Comparison of ENCODE assay signal across 8 cellular contexts in the genomic region with DNA sequence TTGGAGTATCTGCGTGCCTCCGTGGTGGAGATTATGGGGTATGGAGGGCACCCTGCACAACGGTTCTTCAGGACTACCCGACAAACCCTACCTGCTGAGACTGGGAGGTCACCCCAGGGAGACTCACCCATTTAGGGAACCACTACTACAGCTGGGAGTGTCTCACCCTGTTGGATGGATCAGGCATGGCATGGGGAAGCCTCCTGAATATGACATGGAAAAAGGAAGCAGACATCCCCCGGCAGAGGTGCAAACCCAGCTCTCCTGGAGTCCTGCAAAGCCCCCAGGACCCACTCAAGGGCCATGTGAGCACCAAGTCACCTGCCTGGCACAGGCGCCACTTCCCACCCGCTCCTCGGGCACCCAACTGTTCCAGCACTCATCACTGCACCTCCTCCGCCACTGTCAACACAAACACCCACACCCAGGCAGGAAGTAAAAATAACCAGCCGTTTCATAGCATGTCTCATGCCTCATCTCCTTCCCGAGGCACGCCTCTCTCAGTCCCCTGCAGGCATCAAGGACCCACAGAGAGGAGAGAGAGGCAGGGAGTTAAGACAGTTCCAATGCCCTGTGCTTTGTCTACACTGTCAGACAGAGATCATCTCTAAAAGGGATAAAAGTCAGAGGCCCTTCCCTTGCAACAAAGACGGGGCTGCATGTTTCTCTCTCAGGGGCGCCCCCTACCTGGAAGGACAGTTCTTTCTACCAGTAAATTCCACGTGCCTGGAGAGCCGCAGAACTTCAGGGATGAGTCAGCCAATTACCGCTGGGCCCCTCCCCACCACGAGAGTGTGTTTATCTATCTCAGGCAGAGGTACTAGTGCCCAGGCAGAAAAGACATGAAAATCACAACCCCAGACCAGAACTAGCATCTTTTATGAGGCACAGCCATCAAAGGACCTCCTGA.
DNase-seq lines count a peak whose midpoint lies in the region; ATAC-seq and TF ChIP-seq lines count a peak whose summit lies in the region.

No MANE protein-coding gene starts in this region.

- peak; percentile 41 for ATAC-seq in HG03095 (IDR thresholded peaks at IDR 0.05; ENCODE audit: unreplicated experiment)

- DNase-seq in DMS 273 (lab: John Stamatoyannopoulos, UW; ENCODE audit: unreplicated experiment) (peak; percentile 65), DMS 273 treated with DMSO at 0.1 percent for 48 hours (lab: John Stamatoyannopoulos, UW) (no peak), activated T-helper 1 cell treated with Interleukin-2 at 50 U/mL for 16 hours (ENCODE audit: low read depth) (peak; percentile 52), iPS-NIHi7 (ENCODE audit: extremely low spot score) (peak; percentile 88), KG1 (lab: John Stamatoyannopoulos, UW) (no peak)
- DNase-seq in stimulated activated CD8-positive, alpha-beta memory T cell treated with anti-CD3 and anti-CD28 coated beads, Interleukin-7, amount 100 ng/mL, for 1 hour (ENCODE audit: low read depth in 2 of 2): peak; percentile 10 to 56

TF ChIP-seq in PFSK-1, 5 proteins besides CTCF, POLR2A, EP300 and RAD21:
- TF ChIP-seq, protein P1, sequence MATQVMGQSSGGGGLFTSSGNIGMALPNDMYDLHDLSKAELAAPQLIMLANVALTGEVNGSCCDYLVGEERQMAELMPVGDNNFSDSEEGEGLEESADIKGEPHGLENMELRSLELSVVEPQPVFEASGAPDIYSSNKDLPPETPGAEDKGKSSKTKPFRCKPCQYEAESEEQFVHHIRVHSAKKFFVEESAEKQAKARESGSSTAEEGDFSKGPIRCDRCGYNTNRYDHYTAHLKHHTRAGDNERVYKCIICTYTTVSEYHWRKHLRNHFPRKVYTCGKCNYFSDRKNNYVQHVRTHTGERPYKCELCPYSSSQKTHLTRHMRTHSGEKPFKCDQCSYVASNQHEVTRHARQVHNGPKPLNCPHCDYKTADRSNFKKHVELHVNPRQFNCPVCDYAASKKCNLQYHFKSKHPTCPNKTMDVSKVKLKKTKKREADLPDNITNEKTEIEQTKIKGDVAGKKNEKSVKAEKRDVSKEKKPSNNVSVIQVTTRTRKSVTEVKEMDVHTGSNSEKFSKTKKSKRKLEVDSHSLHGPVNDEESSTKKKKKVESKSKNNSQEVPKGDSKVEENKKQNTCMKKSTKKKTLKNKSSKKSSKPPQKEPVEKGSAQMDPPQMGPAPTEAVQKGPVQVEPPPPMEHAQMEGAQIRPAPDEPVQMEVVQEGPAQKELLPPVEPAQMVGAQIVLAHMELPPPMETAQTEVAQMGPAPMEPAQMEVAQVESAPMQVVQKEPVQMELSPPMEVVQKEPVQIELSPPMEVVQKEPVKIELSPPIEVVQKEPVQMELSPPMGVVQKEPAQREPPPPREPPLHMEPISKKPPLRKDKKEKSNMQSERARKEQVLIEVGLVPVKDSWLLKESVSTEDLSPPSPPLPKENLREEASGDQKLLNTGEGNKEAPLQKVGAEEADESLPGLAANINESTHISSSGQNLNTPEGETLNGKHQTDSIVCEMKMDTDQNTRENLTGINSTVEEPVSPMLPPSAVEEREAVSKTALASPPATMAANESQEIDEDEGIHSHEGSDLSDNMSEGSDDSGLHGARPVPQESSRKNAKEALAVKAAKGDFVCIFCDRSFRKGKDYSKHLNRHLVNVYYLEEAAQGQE (IDR thresholded peaks at IDR 0.05; ENCODE audit: insufficient read depth in 1 of 2, low read depth in 2 of 2, low read length in 2 of 2): 0 out of 4 replicates have a peak, but pooled peaks of 1 of the 2 experiments have one; percentile 54
- TF ChIP-seq SIN3A (IDR thresholded peaks at IDR 0.05; ENCODE audit: borderline replicate concordance, insufficient read depth, low read length) (peak; percentile 84; the same call in 1 of the 2 replicates), TAF1 (IDR thresholded peaks at IDR 0.05; ENCODE audit: borderline replicate concordance, insufficient read depth, low read length) (peak; percentile 35; the same call in 1 of the 2 replicates), POLR2AphosphoS5 (IDR thresholded peaks at IDR 0.05; ENCODE audit: low read depth, low read length) (no peak), FOXP2 (optimal IDR thresholded peaks at IDR 0.05; ENCODE audit: borderline replicate concordance, extremely low read depth, extremely low read length, insufficient read depth) (peak; percentile 47)
TF ChIP-seq in PFSK-1: peak in this region for 4.

Comparison
In these comparisons a context has a peak if more than half of its experiments do, and no peak if none do; other contexts are left out.
1. DNase-seq: peak in DMS 273 (single experiment), activated T-helper 1 cell treated with Interleukin-2 at 50 U/mL for 16 hours (single experiment), iPS-NIHi7 (single experiment) and stimulated activated CD8-positive, alpha-beta memory T cell treated with anti-CD3 and anti-CD28 coated beads, Interleukin-7, amount 100 ng/mL, for 1 hour (2 of 2); none in DMS 273 treated with DMSO at 0.1 percent for 48 hours (single experiment) and KG1 (single experiment).